15 cellular contexts compared by ENCODE assay signal in the genomic region with DNA sequence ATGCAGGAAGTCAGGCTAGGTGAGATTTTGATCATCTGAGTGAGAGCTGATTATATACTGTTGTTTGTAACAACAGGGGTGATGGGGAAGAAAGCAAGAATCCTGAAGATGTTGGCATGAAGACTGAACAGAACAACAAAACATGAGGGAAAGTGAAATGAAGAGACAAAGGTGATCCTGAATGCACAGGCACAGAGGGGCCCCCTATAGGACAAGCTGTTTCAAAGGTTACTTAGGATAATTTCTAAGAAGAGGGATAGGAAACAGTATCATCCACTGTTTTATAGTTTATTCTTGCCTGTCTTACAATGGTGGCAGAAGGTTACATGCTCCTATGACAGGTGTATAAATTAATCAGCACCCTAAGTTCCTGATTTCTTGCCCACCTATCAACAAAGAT.
DNase-seq lines count a peak whose midpoint lies in the region; ATAC-seq, FAIRE-seq and TF ChIP-seq lines count a peak whose summit lies in the region.
"Had no signal": no experiment of that assay in that cellular context is flagged by ENCODE, and none has a peak within 500 bp of the region (broad histone marks: within the 10 kb centered on the region; RNA-seq: fewer than 3 reads in every experiment).

No MANE protein-coding gene starts in this region.

- no peak overlapping the region for H3K27ac ChIP-seq in astrocyte (ENCODE audit: low read depth, low read length)
- no peak overlapping the region for H3K27ac ChIP-seq in mesendoderm (ENCODE audit: low read depth, low read length)

- peaks cover 12% of the 10 kb centered on the region for H3K4me1 Mint-ChIP-seq in astrocyte (ENCODE audit: low read depth, unreplicated experiment)
- H3K4me1 Mint-ChIP-seq: nephron progenitor cell had no signal

- H3K9me3 Mint-ChIP-seq in astrocyte (ENCODE audit: unreplicated experiment): no peaks in the 10 kb centered on the region
- H3K9me3 Mint-ChIP-seq: nephron progenitor cell had no signal

- DNase-seq in DMS53 (lab: John Stamatoyannopoulos, UW): peak; percentile 31
- no peak for DNase-seq in DMS53 treated with DMSO at 0.1 percent for 48 hours (lab: John Stamatoyannopoulos, UW; ENCODE audit: unreplicated experiment)
- no peak for DNase-seq in HTR-8/SVneo (ENCODE audit: insufficient read length, low spot score)
- DNase-seq in astrocyte (ENCODE audit: low read depth): no peak
- DNase-seq in mesendoderm: peak; percentile 32
- no peak for DNase-seq in NCI-H69 (lab: John Stamatoyannopoulos, UW)
- DNase-seq: cortex of kidney, foreskin melanocyte, left cardiac atrium, NCI-H1930, nephron progenitor cell, trophoblast cell had no signal

- no peak overlapping the region for H2BK15ac ChIP-seq in mesendoderm (replicated peaks; ENCODE audit: low read depth)

- ATAC-seq in HG02884 (IDR thresholded peaks at IDR 0.05; ENCODE audit: unreplicated experiment): no peak
- no peak for ATAC-seq in HG02759 (IDR thresholded peaks at IDR 0.05; ENCODE audit: unreplicated experiment)
- ATAC-seq: activated naive CD4-positive, alpha-beta T cell treated with anti-CD3 and anti-CD28 coated beads, Interleukin-2, amount 50 U/mL, for 72 hours; left cardiac atrium had no signal

- no peaks in the 10 kb centered on the region for H3K27me3 Mint-ChIP-seq in astrocyte (ENCODE audit: low read depth, unreplicated experiment)

- H3K4me3 ChIP-seq in astrocyte (ENCODE audit: insufficient read depth, low read depth, low read length) (no peak overlapping the region), mesendoderm (ENCODE audit: low read length) (no peak overlapping the region)

- H3K27ac Mint-ChIP-seq in astrocyte (ENCODE audit: unreplicated experiment): no peak overlapping the region
- H3K27ac Mint-ChIP-seq: activated naive CD4-positive, alpha-beta T cell treated with anti-CD3 and anti-CD28 coated beads, Interleukin-2, amount 50 U/mL, for 72 hours; nephron progenitor cell had no signal

- H2AK5ac ChIP-seq in mesendoderm (ENCODE audit: low read length): no peak overlapping the region

- H3K27me3 ChIP-seq in astrocyte (ENCODE audit: insufficient read depth, low read length): no peaks in the 10 kb centered on the region
- H3K27me3 ChIP-seq in mesendoderm (ENCODE audit: insufficient read depth, low read length, poor library complexity): no peaks in the 10 kb centered on the region

- no peak overlapping the region for H3K18ac ChIP-seq in mesendoderm (ENCODE audit: low read length)

- no peak overlapping the region for H2BK120ac ChIP-seq in mesendoderm (ENCODE audit: low read depth, low read length)

- H3K79me2 ChIP-seq in astrocyte (ENCODE audit: insufficient read depth, low read length) (no peaks in the 10 kb centered on the region), mesendoderm (ENCODE audit: control insufficient read depth, insufficient read depth, low read length) (no peaks in the 10 kb centered on the region)

- no peak overlapping the region for H2AFZ ChIP-seq in astrocyte (ENCODE audit: low read depth, low read length)

- TF ChIP-seq CTCF in astrocyte (IDR thresholded peaks at IDR 0.05; ENCODE audit: insufficient read depth, low read depth, low read length): peak; percentile 18

- FAIRE-seq in HTR-8/SVneo (lab: Jason Lieb, UNC) (peak; percentile 38), astrocyte (lab: Jason Lieb, UNC) (no peak)

- no peak overlapping the region for H3K4ac ChIP-seq in mesendoderm (ENCODE audit: low read depth, low read length)

- no peak overlapping the region for H2BK5ac ChIP-seq in mesendoderm (ENCODE audit: low read length)

- H3K23ac ChIP-seq in mesendoderm (ENCODE audit: low read length): no peak overlapping the region

- H3K4me1 ChIP-seq in astrocyte (ENCODE audit: insufficient read depth, low read length) (peaks cover 25% of the 10 kb centered on the region), mesendoderm (ENCODE audit: control insufficient read depth, low read depth, low read length) (no peaks in the 10 kb centered on the region)

- no peaks in the 10 kb centered on the region for H4K20me1 ChIP-seq in astrocyte (ENCODE audit: insufficient read depth, low read length)

- H3K56ac ChIP-seq in mesendoderm (ENCODE audit: low read length): no peak overlapping the region

- H3K36me3 Mint-ChIP-seq in astrocyte (ENCODE audit: low read depth, unreplicated experiment): no peaks in the 10 kb centered on the region

- no peak overlapping the region for H3K4me3 Mint-ChIP-seq in astrocyte (ENCODE audit: unreplicated experiment)
- H3K4me3 Mint-ChIP-seq: nephron progenitor cell had no signal

- H3K4me2 ChIP-seq in astrocyte (ENCODE audit: low read length) (no peak overlapping the region), mesendoderm (ENCODE audit: low read length) (no peak overlapping the region)

- H4K5ac ChIP-seq in mesendoderm (ENCODE audit: low read length): no peak overlapping the region

- no peak overlapping the region for H4K8ac ChIP-seq in mesendoderm (ENCODE audit: low read depth, low read length)

- no peaks in the 10 kb centered on the region for H3K36me3 ChIP-seq in astrocyte (ENCODE audit: insufficient read depth, low read length)
- H3K36me3 ChIP-seq in mesendoderm (ENCODE audit: control insufficient read depth, insufficient read depth, low read length): no peaks in the 10 kb centered on the region

- H3K9me3 ChIP-seq in astrocyte (ENCODE audit: insufficient read depth, low read depth, low read length): no peaks in the 10 kb centered on the region

- H3K9ac ChIP-seq in astrocyte (ENCODE audit: low read length): no peak overlapping the region
- no peak overlapping the region for H3K9ac ChIP-seq in mesendoderm (ENCODE audit: low read length)

- no peaks in the 10 kb centered on the region for H3K79me1 ChIP-seq in mesendoderm (ENCODE audit: low read length)

Comparison
In these comparisons a context has a peak if more than half of its experiments do, and no peak if none do; other contexts are left out.
1. DNase-seq: peak in DMS53 (single experiment) and mesendoderm (single experiment); none in DMS53 treated with DMSO at 0.1 percent for 48 hours (single experiment), HTR-8/SVneo (single experiment), astrocyte (single experiment) and NCI-H69 (single experiment).